ENCODE assay signal across 8 cellular contexts in the genomic region with DNA sequence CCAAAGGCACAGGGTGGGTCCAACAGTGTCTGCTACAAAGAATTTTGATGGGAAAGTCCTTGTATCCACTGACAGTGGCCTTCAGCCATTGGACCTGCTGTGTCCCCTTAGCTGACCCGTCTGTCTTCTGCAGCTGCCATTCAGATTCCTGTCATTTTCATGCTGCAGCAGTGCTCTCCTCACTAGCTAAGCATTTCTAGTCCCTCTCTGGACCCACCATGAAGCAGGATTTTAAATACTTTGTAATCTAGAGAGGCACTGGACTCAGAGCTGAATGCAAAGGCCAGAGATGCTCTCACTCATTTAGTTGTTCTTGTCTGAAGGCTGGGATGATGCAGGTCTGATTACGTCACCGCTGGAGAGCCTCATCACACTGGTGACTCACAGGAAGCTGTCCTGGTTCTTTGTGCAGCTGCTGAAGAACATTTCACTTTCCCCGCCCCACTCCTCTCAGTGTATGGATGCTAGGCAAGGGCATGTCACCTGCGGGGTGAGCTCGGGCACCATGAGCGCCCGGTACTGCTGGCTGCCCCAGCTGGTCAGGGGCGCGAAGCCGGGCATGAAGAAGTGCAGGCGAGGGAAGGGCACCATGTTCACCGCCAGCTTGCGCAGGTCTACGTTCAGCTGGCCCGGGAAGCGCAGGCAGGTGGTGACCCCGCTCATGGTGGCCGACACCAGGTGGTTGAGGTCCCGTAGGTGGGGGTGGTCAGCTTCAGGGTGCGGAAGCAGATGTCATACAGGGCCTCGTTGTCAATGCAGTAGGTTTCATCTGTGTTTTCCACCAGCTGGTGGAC. TPM values are rescaled to one million over a fixed set of nuclear protein-coding genes. Genes with fewer than 3 reads are reported as not detected.
DNase-seq lines count a peak whose midpoint lies in the region; ATAC-seq and TF ChIP-seq lines count a peak whose summit lies in the region.

No MANE protein-coding gene starts in this region.

- no peak overlapping the region for H3K27ac ChIP-seq in left ventricle myocardium inferior (replicated peaks)

- peaks cover 11% of the 10 kb centered on the region for H3K27me3 ChIP-seq in left ventricle myocardium inferior (ENCODE audit: low read depth)

- H3K4me3 ChIP-seq in left ventricle myocardium inferior (no peak overlapping the region), fibroblast of mammary gland (ENCODE audit: control insufficient read depth, low read depth, low read length) (no peak overlapping the region)

- TF ChIP-seq CTCF in left ventricle myocardium inferior (IDR thresholded peaks at IDR 0.05; ENCODE audit: borderline replicate concordance) (no peak), fibroblast of mammary gland (conservative IDR thresholded peaks at IDR 0.05; ENCODE audit: control insufficient read depth, insufficient read depth, low read depth, low read length) (no peak)

- ATAC-seq in Right ventricle myocardium superior (ENCODE audit: poor library complexity), result peak; percentile 29

- intact Hi-C loops in Right ventricle myocardium superior (cut with DNase I) (no loop called here), left ventricle myocardium inferior (cut with micrococcal nuclease) (no loop called here)

- DNase-seq in Right ventricle myocardium superior (no peak), left ventricle myocardium inferior (no peak), SW480 (ENCODE audit: low spot score) (peak; percentile 84), fibroblast of mammary gland (ENCODE audit: low read depth) (peak; percentile 95), NCI-H1105 treated with DMSO at 0.1 percent for 48 hours (lab: John Stamatoyannopoulos, UW) (no peak), cerebellar cortex (ENCODE audit: low spot score) (no peak), cerebellar nuclear complex (lab: John Stamatoyannopoulos, UW) (no peak)
- peak; percentile 24 for DNase-seq in stimulated activated CD8-positive, alpha-beta memory T cell treated with anti-CD3 and anti-CD28 coated beads, Interleukin-12 subunit alpha, Interleukin-12 subunit beta, amount 100 ng/mL, for 4 hours (ENCODE audit: low read depth)

- no peaks in the 10 kb centered on the region for H3K9me3 ChIP-seq in left ventricle myocardium inferior (replicated peaks)

- H3K4me1 ChIP-seq in left ventricle myocardium inferior, result no peaks in the 10 kb centered on the region

- no peaks in the 10 kb centered on the region for H3K36me3 ChIP-seq in left ventricle myocardium inferior

RNA-seq across cellular contexts. Expression of gene TUBB2A, which starts 19.4 kb away (rescaled TPM):
- total RNA-seq in Right ventricle myocardium superior (18.2 TPM), left ventricle myocardium inferior (13.9 TPM)

RNA-seq across cellular contexts. Expression of gene TUBB2B, which starts 50.7 kb away (rescaled TPM):
- total RNA-seq in Right ventricle myocardium superior, result 1.3 TPM
- 1.4 TPM for total RNA-seq in left ventricle myocardium inferior

RNA-seq across cellular contexts. Expression of gene BPHL, which starts 58.2 kb away (rescaled TPM):
- total RNA-seq in Right ventricle myocardium superior (22.2 TPM), left ventricle myocardium inferior (15.5 TPM)

Comparison
In these comparisons a context has a peak if more than half of its experiments do, and no peak if none do; other contexts are left out.
1. DNase-seq: peak in SW480 (single experiment), fibroblast of mammary gland (single experiment) and stimulated activated CD8-positive, alpha-beta memory T cell treated with anti-CD3 and anti-CD28 coated beads, Interleukin-12 subunit alpha, Interleukin-12 subunit beta, amount 100 ng/mL, for 4 hours (single experiment); none in Right ventricle myocardium superior (single experiment), left ventricle myocardium inferior (single experiment), NCI-H1105 treated with DMSO at 0.1 percent for 48 hours (single experiment), cerebellar cortex (single experiment) and cerebellar nuclear complex (0 of 2).